12 cellular contexts compared by ENCODE assay signal in the genomic region with DNA sequence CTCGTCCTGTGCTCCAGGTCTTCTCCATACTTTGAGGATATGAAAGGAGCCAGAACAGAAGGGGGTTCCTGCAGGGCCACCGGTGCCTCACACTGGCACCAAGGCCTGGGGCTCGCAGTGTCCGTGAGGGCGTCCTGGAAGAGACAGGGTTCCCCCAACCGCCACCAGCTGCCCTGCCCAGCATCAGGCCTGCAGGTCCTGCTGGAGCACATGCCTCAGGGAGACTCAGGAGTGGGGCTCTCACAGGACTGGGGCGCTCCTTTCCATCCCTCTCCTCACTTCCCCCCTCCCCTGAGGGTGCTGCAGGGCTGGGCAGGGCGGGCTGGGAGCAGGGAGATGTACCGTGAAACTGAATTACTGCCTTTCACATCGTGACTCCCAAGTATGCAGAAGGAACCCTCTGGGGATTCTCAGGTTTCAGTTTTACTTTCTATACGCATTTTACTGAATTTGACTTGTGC. TPM values are rescaled to one million over a fixed set of nuclear protein-coding genes. Genes with fewer than 3 reads are reported as not detected.
DNase-seq lines count a peak whose midpoint lies in the region; ATAC-seq and TF ChIP-seq lines count a peak whose summit lies in the region.
"Had no signal": no experiment of that assay in that cellular context is flagged by ENCODE, and none has a peak within 500 bp of the region (broad histone marks: within the 10 kb centered on the region; RNA-seq: fewer than 3 reads in every experiment).

No MANE protein-coding gene starts in this region.

- POLR2A ChIA-PET in activated CD4-positive, alpha-beta memory T cell treated with anti-CD3 and anti-CD28 coated beads, Interleukin-2, amount 10 ng/mL, durations not matched to agents 7 days and 5 days (lab: Charles Lee): interaction anchor here (1.3 kb wide), 1 partner anchor 10 kb away, joined by 4 read pairs; no protein-coding TSS in a partner anchor

- CTCF ChIA-PET in activated CD4-positive, alpha-beta memory T cell treated with anti-CD3 and anti-CD28 coated beads, Interleukin-2, amount 10 ng/mL, durations not matched to agents 7 days and 5 days (lab: Charles Lee): no interaction called here

- H3K4me1 ChIP-seq in lower lobe of right lung (no peaks in the 10 kb centered on the region), Peyer's patch (peaks cover 0 to 8% (median 0%) of the 10 kb centered on the region in 4 donors)
- H3K4me1 ChIP-seq: right lobe of liver had no signal

- no peaks in the 10 kb centered on the region for H3K9me3 Mint-ChIP-seq in activated CD4-positive, alpha-beta memory T cell treated with anti-CD3 and anti-CD28 coated beads, Interleukin-2, amount 10 ng/mL, durations not matched to agents 7 days and 5 days
- no peaks in the 10 kb centered on the region for H3K9me3 Mint-ChIP-seq in stimulated activated naive CD8-positive, alpha-beta T cell treated with anti-CD3 and anti-CD28 coated beads, Interleukin-15, amount 100 ng/mL, for 72 hours
- H3K9me3 Mint-ChIP-seq: activated CD4-positive, alpha-beta T cell treated with anti-CD3 and anti-CD28 coated beads, Interleukin-2, amount 10 ng/mL, durations not matched to agents 24 days and 14 days had no signal

- H3K4me3 Mint-ChIP-seq in activated CD4-positive, alpha-beta memory T cell treated with anti-CD3 and anti-CD28 coated beads, Interleukin-2, amount 10 ng/mL, durations not matched to agents 7 days and 5 days: no peak overlapping the region
- H3K4me3 Mint-ChIP-seq in stimulated activated naive CD8-positive, alpha-beta T cell treated with anti-CD3 and anti-CD28 coated beads, Interleukin-15, amount 100 ng/mL, for 72 hours: no peak overlapping the region
- H3K4me3 Mint-ChIP-seq: activated CD4-positive, alpha-beta T cell treated with anti-CD3 and anti-CD28 coated beads, Interleukin-2, amount 10 ng/mL, durations not matched to agents 24 days and 14 days had no signal

- ATAC-seq in GM18502 (IDR thresholded peaks at IDR 0.05; ENCODE audit: poor library complexity, unreplicated experiment) (peak; percentile 84), GM21737 (IDR thresholded peaks at IDR 0.05; ENCODE audit: unreplicated experiment) (peak; percentile 56), lower lobe of right lung (no peak)
- no peak for ATAC-seq in stimulated activated naive CD8-positive, alpha-beta T cell treated with anti-CD3 and anti-CD28 coated beads, Interleukin-15, amount 100 ng/mL, for 72 hours

- intact Hi-C loops in lower lobe of right lung (cut with DNase I): no loop called here

- H3K4me1 Mint-ChIP-seq in activated CD4-positive, alpha-beta memory T cell treated with anti-CD3 and anti-CD28 coated beads, Interleukin-2, amount 10 ng/mL, durations not matched to agents 7 days and 5 days: peaks cover 2% of the 10 kb centered on the region
- peaks cover 8% of the 10 kb centered on the region for H3K4me1 Mint-ChIP-seq in stimulated activated naive CD8-positive, alpha-beta T cell treated with anti-CD3 and anti-CD28 coated beads, Interleukin-15, amount 100 ng/mL, for 72 hours
- H3K4me1 Mint-ChIP-seq: activated CD4-positive, alpha-beta T cell treated with anti-CD3 and anti-CD28 coated beads, Interleukin-2, amount 10 ng/mL, durations not matched to agents 24 days and 14 days had no signal

- H3K27ac Mint-ChIP-seq in activated CD4-positive, alpha-beta memory T cell treated with anti-CD3 and anti-CD28 coated beads, Interleukin-2, amount 10 ng/mL, durations not matched to agents 7 days and 5 days: no peak overlapping the region
- H3K27ac Mint-ChIP-seq in stimulated activated naive CD8-positive, alpha-beta T cell treated with anti-CD3 and anti-CD28 coated beads, Interleukin-15, amount 100 ng/mL, for 72 hours: no peak overlapping the region
- H3K27ac Mint-ChIP-seq: activated CD4-positive, alpha-beta T cell treated with anti-CD3 and anti-CD28 coated beads, Interleukin-2, amount 10 ng/mL, durations not matched to agents 24 days and 14 days had no signal

- H3K27me3 Mint-ChIP-seq in activated CD4-positive, alpha-beta memory T cell treated with anti-CD3 and anti-CD28 coated beads, Interleukin-2, amount 10 ng/mL, durations not matched to agents 7 days and 5 days: no peaks in the 10 kb centered on the region
- H3K27me3 Mint-ChIP-seq in stimulated activated naive CD8-positive, alpha-beta T cell treated with anti-CD3 and anti-CD28 coated beads, Interleukin-15, amount 100 ng/mL, for 72 hours: no peaks in the 10 kb centered on the region
- H3K27me3 Mint-ChIP-seq: activated CD4-positive, alpha-beta T cell treated with anti-CD3 and anti-CD28 coated beads, Interleukin-2, amount 10 ng/mL, durations not matched to agents 24 days and 14 days had no signal

- TF ChIP-seq POLR2A in Peyer's patch (IDR thresholded peaks at IDR 0.05): no peak

- H3K9me3 ChIP-seq in lower lobe of right lung (no peaks in the 10 kb centered on the region), Peyer's patch (no peaks in the 10 kb centered on the region)
- H3K9me3 ChIP-seq: right lobe of liver had no signal

- H3K36me3 Mint-ChIP-seq in activated CD4-positive, alpha-beta memory T cell treated with anti-CD3 and anti-CD28 coated beads, Interleukin-2, amount 10 ng/mL, durations not matched to agents 7 days and 5 days (ENCODE audit: low read depth): peaks cover 36% of the 10 kb centered on the region

- H3K27me3 ChIP-seq in lower lobe of right lung (ENCODE audit: low read depth) (no peaks in the 10 kb centered on the region), Peyer's patch (no peaks in the 10 kb centered on the region)
- H3K27me3 ChIP-seq: right lobe of liver had no signal

- peak; percentile 18 for DNase-seq in NCI-H128 (lab: John Stamatoyannopoulos, UW; ENCODE audit: unreplicated experiment)
- peak; percentile 17 for DNase-seq in lower lobe of right lung
- no peak for DNase-seq in activated CD4-positive, alpha-beta memory T cell treated with anti-CD3 and anti-CD28 coated beads, Interleukin-2, amount 10 ng/mL, durations not matched to agents 7 days and 5 days
- DNase-seq in Peyer's patch: no peak
- DNase-seq in activated CD4-positive, alpha-beta T cell treated with anti-CD3 and anti-CD28 coated beads, Interleukin-2, amount 50 U/mL, for 1 hour: no peak
- DNase-seq in stimulated activated naive CD8-positive, alpha-beta T cell treated with anti-CD3 and anti-CD28 coated beads, Interleukin-15, amount 100 ng/mL, for 72 hours: no peak
- DNase-seq: activated CD4-positive, alpha-beta T cell treated with anti-CD3 and anti-CD28 coated beads, Interleukin-2, amount 10 ng/mL, durations not matched to agents 24 days and 14 days; anterior cingulate cortex; H7 had no signal

- no peak for TF ChIP-seq CTCF in lower lobe of right lung (IDR thresholded peaks at IDR 0.05)
- no peak for TF ChIP-seq CTCF in Peyer's patch (IDR thresholded peaks at IDR 0.05)

- H3K27ac ChIP-seq in lower lobe of right lung: no peak overlapping the region
- H3K27ac ChIP-seq in Peyer's patch: no peak overlapping the region
- H3K27ac ChIP-seq: right lobe of liver had no signal

- H3K36me3 ChIP-seq in lower lobe of right lung: peaks cover 41% of the 10 kb centered on the region
- H3K36me3 ChIP-seq in Peyer's patch: peaks cover 0 to 15% (median 0%) of the 10 kb centered on the region in 3 donors

- no peak overlapping the region for H3K4me3 ChIP-seq in lower lobe of right lung
- H3K4me3 ChIP-seq in Peyer's patch: no peak overlapping the region
- H3K4me3 ChIP-seq: right lobe of liver had no signal

RNA-seq across cellular contexts. Expression of a gene that starts 31.7 kb away (rescaled TPM):
- total RNA-seq in lower lobe of right lung: 10.6 TPM
- 10 to 100 TPM; 24.1 to 24.2 TPM for total RNA-seq in activated CD4-positive, alpha-beta memory T cell treated with anti-CD3 and anti-CD28 coated beads, Interleukin-2, amount 10 ng/mL, durations not matched to agents 7 days and 5 days
- total RNA-seq in Peyer's patch: 10 to 100 TPM in 1 of 4 donors, 1 to 10 TPM in 3; 2.2 to 33.8 (median 4.5) TPM

RNA-seq across cellular contexts. Expression of a gene that starts 49.3 kb away (rescaled TPM):
- total RNA-seq in lower lobe of right lung (16.2 TPM), Peyer's patch (10 to 100 TPM in 3 of 4 donors, 1 to 10 TPM in 1; 7.4 to 60.5 (median 14.5) TPM)
- total RNA-seq in activated CD4-positive, alpha-beta memory T cell treated with anti-CD3 and anti-CD28 coated beads, Interleukin-2, amount 10 ng/mL, durations not matched to agents 7 days and 5 days: under 1 TPM; 0.10 to 0.15 TPM
- total RNA-seq: activated CD4-positive, alpha-beta T cell treated with anti-CD3 and anti-CD28 coated beads, Interleukin-2, amount 10 ng/mL, durations not matched to agents 24 days and 14 days had no signal

Comparison
In these comparisons a context has a peak if more than half of its experiments do, and no peak if none do; other contexts are left out.
1. ATAC-seq: peak in GM18502 (single experiment) and GM21737 (single experiment); none in lower lobe of right lung (0 of 2) and stimulated activated naive CD8-positive, alpha-beta T cell treated with anti-CD3 and anti-CD28 coated beads, Interleukin-15, amount 100 ng/mL, for 72 hours (single experiment).
2. DNase-seq: peak in NCI-H128 (single experiment) and lower lobe of right lung (single experiment); none in activated CD4-positive, alpha-beta memory T cell treated with anti-CD3 and anti-CD28 coated beads, Interleukin-2, amount 10 ng/mL, durations not matched to agents 7 days and 5 days (single experiment), Peyer's patch (0 of 3), activated CD4-positive, alpha-beta T cell treated with anti-CD3 and anti-CD28 coated beads, Interleukin-2, amount 50 U/mL, for 1 hour (single experiment) and stimulated activated naive CD8-positive, alpha-beta T cell treated with anti-CD3 and anti-CD28 coated beads, Interleukin-15, amount 100 ng/mL, for 72 hours (0 of 2).
3. RNA of a gene that starts 49.3 kb away (total RNA-seq): 7.4 to 60.5 TPM in Peyer's patch and 16.2 TPM in lower lobe of right lung (single experiment); 0.10 to 0.15 TPM in activated CD4-positive, alpha-beta memory T cell treated with anti-CD3 and anti-CD28 coated beads, Interleukin-2, amount 10 ng/mL, durations not matched to agents 7 days and 5 days; every median in the first group is over 4 times any median in the second.